In genomic region chr14:51533877-51534553, GRCh38 we compare ENCODE assay signal across 2 cellular contexts.
TF ChIP-seq lines count a peak whose summit lies in the region.

No MANE protein-coding gene starts in this region.

TF ChIP-seq in HCT116, 20 proteins besides CTCF, POLR2A, EP300 and RAD21:
- TF ChIP-seq YY1 (IDR thresholded peaks at IDR 0.05; ENCODE audit: extremely low read depth, insufficient replicate concordance, low read depth, low read length) (no peak), ELF1 (IDR thresholded peaks at IDR 0.05; ENCODE audit: borderline replicate concordance, low read depth) (no peak), SRF (IDR thresholded peaks at IDR 0.05; ENCODE audit: low read depth) (no peak), ZFX (IDR thresholded peaks at IDR 0.05) (no peak), ZBTB33 (IDR thresholded peaks at IDR 0.05; ENCODE audit: extremely low read depth, insufficient replicate concordance, low read length) (no peak), EGR1 (IDR thresholded peaks at IDR 0.05; ENCODE audit: low read depth) (no peak), ZNF274 (IDR thresholded peaks at IDR 0.05; ENCODE audit: low read depth, low read length) (no peak), SIN3A (IDR thresholded peaks at IDR 0.05; ENCODE audit: low read depth) (no peak), REST (IDR thresholded peaks at IDR 0.05; ENCODE audit: low read depth) (no peak), EZH2 (IDR thresholded peaks at IDR 0.05) (no peak), MAX (IDR thresholded peaks at IDR 0.05) (no peak)

TF ChIP-seq in liver, 16 proteins besides CTCF, POLR2A, EP300 and RAD21:
- no peak for TF ChIP-seq HNF4G (IDR thresholded peaks at IDR 0.05)
- TF ChIP-seq YY1 (IDR thresholded peaks at IDR 0.05), result no peak
- TF ChIP-seq FOXA2 (IDR thresholded peaks at IDR 0.05), result no peak
- no peak for TF ChIP-seq ATF3 (IDR thresholded peaks at IDR 0.05)
- TF ChIP-seq TAF1 (conservative IDR thresholded peaks at IDR 0.05), result no peak
- TF ChIP-seq JUND (IDR thresholded peaks at IDR 0.05), result no peak
- no peak for TF ChIP-seq GABPA (IDR thresholded peaks at IDR 0.05 in 1 of 2, conservative IDR thresholded peaks at IDR 0.05 in 1 of 2)
- no peak for TF ChIP-seq RXRA (IDR thresholded peaks at IDR 0.05)
- no peak for TF ChIP-seq EGR1 (IDR thresholded peaks at IDR 0.05; ENCODE audit: low read depth in 2 of 2)
- TF ChIP-seq NR2F2 (IDR thresholded peaks at IDR 0.05), result no peak
- TF ChIP-seq SP1 (IDR thresholded peaks at IDR 0.05), result no peak
- no peak for TF ChIP-seq HNF4A (conservative IDR thresholded peaks at IDR 0.05)
- TF ChIP-seq MAX (IDR thresholded peaks at IDR 0.05), result no peak
TF ChIP-seq in liver: peak in this region for 0.
